19 cellular contexts compared by ENCODE assay signal in the genomic region with DNA sequence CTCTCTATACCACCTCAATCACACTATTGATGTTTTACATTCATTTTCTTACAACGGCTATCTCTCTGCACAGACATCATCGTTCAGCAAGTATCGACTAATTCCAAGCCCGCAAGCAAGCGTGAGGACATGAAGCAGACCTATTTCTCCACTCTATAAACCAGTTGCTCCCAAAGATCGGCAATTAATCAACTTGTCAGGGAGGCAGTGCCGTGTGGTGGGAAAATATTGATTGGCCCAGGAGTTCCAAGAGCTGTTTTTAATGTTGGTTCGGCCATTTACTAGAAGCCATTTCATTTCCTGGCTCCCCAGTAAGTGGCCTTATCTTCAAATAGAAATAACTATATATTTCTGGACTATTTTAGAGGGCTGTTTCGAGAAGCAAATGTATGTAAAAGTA.
"Had no signal": no experiment of that assay in that cellular context is flagged by ENCODE, and none has a peak within 500 bp of the region (broad histone marks: within the 10 kb centered on the region; RNA-seq: fewer than 3 reads in every experiment).

No MANE protein-coding gene starts in this region.

- H3K4me3 ChIP-seq: left ventricle myocardium inferior, transverse colon had no signal

- H3K36me3 ChIP-seq: brain microvascular endothelial cell, left ventricle myocardium inferior, neutrophil, transverse colon had no signal

- H3K27me3 Mint-ChIP-seq: activated CD4-positive, alpha-beta T cell treated with anti-CD3 and anti-CD28 coated beads, Interleukin-2, amount 10 ng/mL, durations not matched to agents 7 days and 5 days; activated naive CD8-positive, alpha-beta T cell treated with anti-CD3 and anti-CD28 coated beads for 36 hours; naive thymus-derived CD8-positive, alpha-beta T cell had no signal

- H3K27ac ChIP-seq: brain microvascular endothelial cell, foreskin keratinocyte, left ventricle myocardium inferior, neutrophil, transverse colon had no signal

- H3K9me3 ChIP-seq: left ventricle myocardium inferior, neutrophil, transverse colon had no signal

- H3K9me3 Mint-ChIP-seq: naive thymus-derived CD8-positive, alpha-beta T cell had no signal

- DNase-seq: activated CD4-positive, alpha-beta T cell treated with anti-CD3 and anti-CD28 coated beads, Interleukin-2, amount 10 ng/mL, durations not matched to agents 7 days and 5 days; activated CD8-positive, alpha-beta memory T cell treated with anti-CD3 and anti-CD28 coated beads, Interleukin-2, amount 50 U/mL, for 48 hours; activated naive CD8-positive, alpha-beta T cell treated with anti-CD3 and anti-CD28 coated beads for 36 hours; brain microvascular endothelial cell; cerebellar nuclear complex; effector CD8-positive, alpha-beta T cell; foreskin keratinocyte; glutamatergic neuron; hypothalamus; left ventricle myocardium inferior; naive thymus-derived CD8-positive, alpha-beta T cell; posterior cingulate gyrus; stimulated activated CD4-positive, alpha-beta T cell treated with anti-CD3 and anti-CD28 coated beads, Interleukin-15, amount 100 ng/mL, for 24 hours; stimulated activated CD4-positive, alpha-beta T cell treated with anti-CD3 and anti-CD28 coated beads, Interleukin-4, amount 100 ng/mL, for 24 hours; stimulated activated naive CD8-positive, alpha-beta T cell treated with anti-CD3 and anti-CD28 coated beads, Interleukin-15, Interleukin-2, amounts not matched to agents 100 U/mL and 50 U/mL, for 24 hours; transverse colon had no signal

- H3K27ac Mint-ChIP-seq: activated CD4-positive, alpha-beta T cell treated with anti-CD3 and anti-CD28 coated beads, Interleukin-2, amount 10 ng/mL, durations not matched to agents 7 days and 5 days; activated naive CD8-positive, alpha-beta T cell treated with anti-CD3 and anti-CD28 coated beads for 36 hours; activated T-helper 1 cell treated with anti-CD3 and anti-CD28 coated beads, Interleukin-12 subunit alpha, Interleukin-12 subunit beta, Interleukin-2, Interleukin-4 antibody, amounts not matched to agents 30 ng/mL and 10 ng/mL and 1 ng/mL, durations not matched to agents 14 hours and 24 hours and 36 hours; naive thymus-derived CD8-positive, alpha-beta T cell; T-helper 2 cell treated with Interferon-gamma antibody and Interleukin-4, amounts not matched to agents 5 μg/mL and 100 μg/mL, for 36 hours had no signal

- H3K4me1 ChIP-seq: foreskin keratinocyte had no signal

- H3K36me3 Mint-ChIP-seq: naive thymus-derived CD8-positive, alpha-beta T cell had no signal

- H3K4me3 Mint-ChIP-seq: activated CD4-positive, alpha-beta T cell treated with anti-CD3 and anti-CD28 coated beads, Interleukin-2, amount 10 ng/mL, durations not matched to agents 7 days and 5 days; activated naive CD8-positive, alpha-beta T cell treated with anti-CD3 and anti-CD28 coated beads for 36 hours; activated T-helper 1 cell treated with anti-CD3 and anti-CD28 coated beads, Interleukin-12 subunit alpha, Interleukin-12 subunit beta, Interleukin-2, Interleukin-4 antibody, amounts not matched to agents 30 ng/mL and 10 ng/mL and 1 ng/mL, durations not matched to agents 14 hours and 24 hours and 36 hours; naive thymus-derived CD8-positive, alpha-beta T cell; T-helper 2 cell treated with Interferon-gamma antibody and Interleukin-4, amounts not matched to agents 5 μg/mL and 100 μg/mL, for 36 hours had no signal

- ATAC-seq: foreskin keratinocyte; naive thymus-derived CD8-positive, alpha-beta T cell; stimulated activated naive CD8-positive, alpha-beta T cell treated with anti-CD3 and anti-CD28 coated beads, Interleukin-15, Interleukin-2, amounts not matched to agents 100 U/mL and 50 U/mL, for 24 hours had no signal

- H3K27me3 ChIP-seq: brain microvascular endothelial cell, foreskin keratinocyte, neutrophil, transverse colon had no signal

- H3K4me1 Mint-ChIP-seq: activated CD4-positive, alpha-beta T cell treated with anti-CD3 and anti-CD28 coated beads, Interleukin-2, amount 10 ng/mL, durations not matched to agents 7 days and 5 days had no signal
